In genomic region chr1:186768906-186769305, GRCh38 we compare ENCODE assay signal across 12 cellular contexts. TPM values are rescaled to one million over a fixed set of nuclear protein-coding genes. Genes with fewer than 3 reads are reported as not detected.
DNase-seq lines count a peak whose midpoint lies in the region; ATAC-seq, FAIRE-seq and TF ChIP-seq lines count a peak whose summit lies in the region.
"Had no signal": no experiment of that assay in that cellular context is flagged by ENCODE, and none has a peak within 500 bp of the region (broad histone marks: within the 10 kb centered on the region; RNA-seq: fewer than 3 reads in every experiment).

No MANE protein-coding gene starts in this region.

- H3K9me3 ChIP-seq in GM12878 (replicated peaks; ENCODE audit: control insufficient read depth, insufficient read depth, low read length) = no peaks in the 10 kb centered on the region; the same call in 2 of the 3 replicates
- H3K9me3 ChIP-seq in thyroid gland = no peaks in the 10 kb centered on the region

- no peak overlapping the region for H3K4me3 ChIP-seq in GM12878
- no peak overlapping the region for H3K4me3 ChIP-seq in thyroid gland (replicated peaks in 1 of 3)

- no peaks in the 10 kb centered on the region; a peak in 1 of 4 replicates for H3K27me3 ChIP-seq in GM12878 (replicated peaks in 1 of 2; ENCODE audit: control insufficient read depth in 2 of 2, insufficient read depth in 2 of 2, low read length in 1 of 2)
- no peaks in the 10 kb centered on the region for H3K27me3 ChIP-seq in thyroid gland

- TF ChIP-seq RAD21 in GM12878 (IDR thresholded peaks at IDR 0.05; ENCODE audit: insufficient read depth, low read depth, low read length) = no peak

- TF ChIP-seq EP300 in GM12878 (IDR thresholded peaks at IDR 0.05; ENCODE audit: borderline replicate concordance in 1 of 2, control insufficient read depth in 1 of 2, low read depth in 2 of 2, low read length in 2 of 2) = no peak

- peak overlapping the region; percentile 50 for H3K4me2 ChIP-seq in GM12878 (ENCODE audit: control insufficient read depth, insufficient read depth)

- TF ChIP-seq POLR2A in GM12878 (IDR thresholded peaks at IDR 0.05; ENCODE audit: low read depth, low read length) = no peak
- TF ChIP-seq POLR2A in thyroid gland (IDR thresholded peaks at IDR 0.05) = no peak

- H3K36me3 ChIP-seq in GM12878 (ENCODE audit: control insufficient read depth in 2 of 2, insufficient read depth in 2 of 2, low read length in 1 of 2) = no peaks in the 10 kb centered on the region
- H3K36me3 ChIP-seq in thyroid gland = no peaks in the 10 kb centered on the region

- intact Hi-C loops in GM12878 (cut with micrococcal nuclease; ENCODE audit: unreplicated experiment) = loop anchor here (10.0 kb wide), 1 partner anchor 56 kb away; the partner anchor contains the start of gene PLA2G4A
- intact Hi-C loops in thyroid gland (cut with DNase I) = no loop called here

- POLR2A ChIA-PET in GM12878 (lab: Charles Lee) = no interaction called here

- RAD21 ChIA-PET in GM12878 (lab: Charles Lee; ENCODE audit: unreplicated experiment) = no interaction called here

- peak; percentile 84 for ATAC-seq in GM18873 (IDR thresholded peaks at IDR 0.05; ENCODE audit: low FRiP score, unreplicated experiment)
- peak; percentile 95 for ATAC-seq in GM21576 (IDR thresholded peaks at IDR 0.05; ENCODE audit: unreplicated experiment)
- ATAC-seq in HG03097 (IDR thresholded peaks at IDR 0.05; ENCODE audit: low FRiP score, unreplicated experiment) = peak; percentile 79
- ATAC-seq in GM12878 = peak; percentile 78
- ATAC-seq in SK-N-SH treated with all-trans-retinoic acid at 6 μM for 48 hours = no peak
- ATAC-seq: right cardiac atrium had no signal

- peak; percentile 45 for DNase-seq in GM12878 (ENCODE audit: low read depth, low spot score)
- no peak for DNase-seq in H4 (ENCODE audit: low spot score)
- DNase-seq in thyroid gland = no peak
- DNase-seq: NCI-H526 treated with DMSO at 0.1 percent for 48 hours, right cardiac atrium had no signal

- no peaks in the 10 kb centered on the region for H4K20me1 ChIP-seq in GM12878 (ENCODE audit: control insufficient read depth, insufficient read depth)

- CTCF ChIA-PET in GM12878 (lab: Yijun Ruan, JAX) = interaction anchor here (1.0 to 1.9 kb wide), 4 partner anchors 9 to 205 kb away, joined by 3 to 6 read pairs (median 4); no protein-coding TSS in a partner anchor

- TF ChIP-seq CTCF in GM12878 (IDR thresholded peaks at IDR 0.05 in 2 of 3, conservative IDR thresholded peaks at IDR 0.05 in 1 of 3; ENCODE audit: control insufficient read depth in 2 of 3, extremely low read depth in 1 of 3, insufficient read depth in 1 of 3, low read depth in 3 of 3, low read length in 3 of 3) (no peak), thyroid gland (IDR thresholded peaks at IDR 0.05) (no peak)

- H2AFZ ChIP-seq in GM12878 (ENCODE audit: control insufficient read depth, low read depth, low read length) = no peak overlapping the region

- no peak overlapping the region for H3K9ac ChIP-seq in GM12878 (ENCODE audit: control insufficient read depth, insufficient read depth, low read length)

- no TSS peak for BruUV-seq in GM12878 (replicated peaks; lab: Mats Ljungman, UMichigan)

- no peak for FAIRE-seq in GM12878 (lab: Jason Lieb, UNC)
- FAIRE-seq: endothelial cell of umbilical vein, urothelium cell line had no signal

- no peaks in the 10 kb centered on the region for H3K79me2 ChIP-seq in GM12878 (ENCODE audit: control insufficient read depth, insufficient read depth, low read length)

- in situ Hi-C loops in GM12878 (cut with MboI) = no loop called here

- SMC1A ChIA-PET in GM12878 (lab: Charles Lee; ENCODE audit: uncharacterized antibody, unreplicated experiment) = no interaction called here

- H3K4me1 ChIP-seq in GM12878 (ENCODE audit: control insufficient read depth, insufficient read depth, low read length) (peaks cover 26% of the 10 kb centered on the region), thyroid gland (no peaks in the 10 kb centered on the region)

- H3K27ac ChIP-seq in GM12878 (ENCODE audit: control insufficient read depth, insufficient read depth) (0 out of 2 replicates have a peak overlapping the region, but pooled peaks have one; percentile 5), thyroid gland (no peak overlapping the region)

TF ChIP-seq in GM12878, 131 proteins besides CTCF, POLR2A, EP300 and RAD21 (continues in another document):
- peak; percentile 21; the same call in 1 of the 2 replicates for TF ChIP-seq BCL11A (IDR thresholded peaks at IDR 0.05; ENCODE audit: low read depth, low read length)
- TF ChIP-seq CBX5 (IDR thresholded peaks at IDR 0.05; ENCODE audit: low read depth) = 0 out of 2 replicates have a peak, but pooled peaks have one; percentile 52
- TF ChIP-seq SMC3 (IDR thresholded peaks at IDR 0.05; ENCODE audit: borderline replicate concordance, low read length) = 0 out of 2 replicates have a peak, but pooled peaks have one; percentile 14
- TF ChIP-seq CREM (IDR thresholded peaks at IDR 0.05; ENCODE audit: low read depth) = peak; percentile 22; the same call in 1 of the 2 replicates
- peak; percentile 23 to 66; a peak in 2 of 4 replicates for TF ChIP-seq IKZF2 (IDR thresholded peaks at IDR 0.05)
- no peak for TF ChIP-seq POLR2AphosphoS2 (IDR thresholded peaks at IDR 0.05; ENCODE audit: low read depth, low read length)
- peak; percentile 88 for TF ChIP-seq MEF2A (IDR thresholded peaks at IDR 0.05; ENCODE audit: insufficient read depth, low read depth, low read length)
- TF ChIP-seq NFIC (IDR thresholded peaks at IDR 0.05; ENCODE audit: low read depth, low read length) = peak; percentile 80
- TF ChIP-seq RUNX3 (IDR thresholded peaks at IDR 0.05; ENCODE audit: low read length) = peak; percentile 78
- peak; percentile 80; the same call in 1 of the 2 replicates for TF ChIP-seq ATF2 (IDR thresholded peaks at IDR 0.05; ENCODE audit: low read length)

TF ChIP-seq in SK-N-SH treated with all-trans-retinoic acid at 6 μM for 48 hours, 23 proteins besides CTCF, POLR2A, EP300 and RAD21 (continues in another document):
- no peak for TF ChIP-seq BACH2 (CRISPR knock-in tag; IDR thresholded peaks at IDR 0.05; ENCODE audit: borderline replicate concordance)
- no peak for TF ChIP-seq TCF4 (CRISPR knock-in tag; IDR thresholded peaks at IDR 0.05; ENCODE audit: borderline replicate concordance)
- TF ChIP-seq, protein P1, sequence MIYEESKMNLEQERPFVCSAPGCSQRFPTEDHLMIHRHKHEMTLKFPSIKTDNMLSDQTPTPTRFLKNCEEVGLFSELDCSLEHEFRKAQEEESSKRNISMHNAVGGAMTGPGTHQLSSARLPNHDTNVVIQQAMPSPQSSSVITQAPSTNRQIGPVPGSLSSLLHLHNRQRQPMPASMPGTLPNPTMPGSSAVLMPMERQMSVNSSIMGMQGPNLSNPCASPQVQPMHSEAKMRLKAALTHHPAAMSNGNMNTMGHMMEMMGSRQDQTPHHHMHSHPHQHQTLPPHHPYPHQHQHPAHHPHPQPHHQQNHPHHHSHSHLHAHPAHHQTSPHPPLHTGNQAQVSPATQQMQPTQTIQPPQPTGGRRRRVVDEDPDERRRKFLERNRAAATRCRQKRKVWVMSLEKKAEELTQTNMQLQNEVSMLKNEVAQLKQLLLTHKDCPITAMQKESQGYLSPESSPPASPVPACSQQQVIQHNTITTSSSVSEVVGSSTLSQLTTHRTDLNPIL (CRISPR knock-in tag; IDR thresholded peaks at IDR 0.05; ENCODE audit: low read depth) = no peak
- TF ChIP-seq, protein P2, sequence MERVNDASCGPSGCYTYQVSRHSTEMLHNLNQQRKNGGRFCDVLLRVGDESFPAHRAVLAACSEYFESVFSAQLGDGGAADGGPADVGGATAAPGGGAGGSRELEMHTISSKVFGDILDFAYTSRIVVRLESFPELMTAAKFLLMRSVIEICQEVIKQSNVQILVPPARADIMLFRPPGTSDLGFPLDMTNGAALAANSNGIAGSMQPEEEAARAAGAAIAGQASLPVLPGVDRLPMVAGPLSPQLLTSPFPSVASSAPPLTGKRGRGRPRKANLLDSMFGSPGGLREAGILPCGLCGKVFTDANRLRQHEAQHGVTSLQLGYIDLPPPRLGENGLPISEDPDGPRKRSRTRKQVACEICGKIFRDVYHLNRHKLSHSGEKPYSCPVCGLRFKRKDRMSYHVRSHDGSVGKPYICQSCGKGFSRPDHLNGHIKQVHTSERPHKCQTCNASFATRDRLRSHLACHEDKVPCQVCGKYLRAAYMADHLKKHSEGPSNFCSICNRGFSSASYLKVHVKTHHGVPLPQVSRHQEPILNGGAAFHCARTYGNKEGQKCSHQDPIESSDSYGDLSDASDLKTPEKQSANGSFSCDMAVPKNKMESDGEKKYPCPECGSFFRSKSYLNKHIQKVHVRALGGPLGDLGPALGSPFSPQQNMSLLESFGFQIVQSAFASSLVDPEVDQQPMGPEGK (CRISPR knock-in tag; IDR thresholded peaks at IDR 0.05; ENCODE audit: borderline replicate concordance) = no peak
- TF ChIP-seq ZNF70 (CRISPR knock-in tag; IDR thresholded peaks at IDR 0.05) = no peak
- TF ChIP-seq TOX (CRISPR knock-in tag; IDR thresholded peaks at IDR 0.05; ENCODE audit: borderline replicate concordance) = no peak
- TF ChIP-seq ZNF8 (CRISPR knock-in tag; IDR thresholded peaks at IDR 0.05) = no peak
- no peak for TF ChIP-seq ARNTL (CRISPR knock-in tag; IDR thresholded peaks at IDR 0.05; ENCODE audit: borderline replicate concordance, low read depth)
- TF ChIP-seq SNAI2 (CRISPR knock-in tag; IDR thresholded peaks at IDR 0.05) = no peak
- TF ChIP-seq ESRRG (CRISPR knock-in tag; IDR thresholded peaks at IDR 0.05) = no peak
- TF ChIP-seq RARB (CRISPR knock-in tag; IDR thresholded peaks at IDR 0.05) = no peak

RNA-seq across cellular contexts. Expression of gene PLA2G4A, which starts 59.8 kb away (rescaled TPM):
- total RNA-seq in GM12878 (2013; cell fraction: nucleolus; rRNA removed) = 0.15 TPM in 1 of 2 replicates, not detected in the other
- total RNA-seq in GM12878 (2014; rRNA removed) = 1.8 and 1.9 TPM in 2 replicates
- 1.9 TPM in 2 replicates for total RNA-seq in GM12878 (2014; rRNA removed; fragmentation: Illumina TruSeq; extraction: Trizol)
- total RNA-seq in GM12878 (2021) = 1.1 TPM in 2 replicates
- 0.58 TPM for polyA plus RNA-seq in GM12878 (2011; ENCODE audit: low read depth)
- not detected in 2 replicates for polyA plus RNA-seq in GM12878 (2011; rRNA removed)
- not detected in 2 replicates for polyA plus RNA-seq in GM12878 (2011; cell fraction: cytosol; rRNA removed)
- polyA plus RNA-seq in GM12878 (2011; cell fraction: nucleus; rRNA removed) = 0.04 TPM in 1 of 2 replicates, not detected in the other
- polyA plus RNA-seq in GM12878 (2012) = 0.72 and 2.1 TPM in 2 replicates
- 1.5 and 1.7 TPM in 2 replicates for polyA plus RNA-seq in GM12878 (2014; fragmentation: Illumina TruSeq; extraction: Trizol)
- 1 to 10 TPM in 1 of 2 experiments, under 1 TPM in 1; 0.93 to 1.8 TPM for polyA plus RNA-seq in GM12878 (2014; fragmentation: Nextera tagmentation; extraction: Ambion mirVana)
- polyA plus RNA-seq in GM12878 (2014; rRNA removed) = 0.70 and 0.96 TPM in 2 replicates
- polyA plus RNA-seq in GM12878 (2016; fragmentation: Nextera tagmentation; extraction: Ambion mirVana) = 1 to 10 TPM; 1.5 to 3.3 TPM
- not detected in 2 replicates for polyA minus RNA-seq in GM12878 (2011; rRNA and poly(A)+ RNA removed)
- polyA minus RNA-seq in GM12878 (2011; cell fraction: cytosol; rRNA and poly(A)+ RNA removed) = 0.80 TPM in 1 of 2 replicates, not detected in the other
- polyA minus RNA-seq in GM12878 (2011; cell fraction: nucleus; rRNA and poly(A)+ RNA removed) = not detected in 2 replicates
- total RNA-seq in H4 (2014; rRNA removed; shearing (Covaris generic)) = 17.7 and 24.2 TPM in 2 replicates
- 1 to 10 TPM; 3.4 to 6.4 (median 5.2) TPM for total RNA-seq in thyroid gland
- total RNA-seq: T-helper 1 cell treated with Interleukin-12 subunit alpha and Interleukin-12 subunit beta and Interleukin-4 antibody, amounts not matched to agents 30 ng/mL and 1 ng/mL, for 36 hours had no signal
